In genomic region chr9:109627042-109627441, GRCh38 we compare ENCODE assay signal across 16 cellular contexts.
"Had no signal": no experiment of that assay in that cellular context is flagged by ENCODE, and none has a peak within 500 bp of the region (broad histone marks: within the 10 kb centered on the region; RNA-seq: fewer than 3 reads in every experiment).

No MANE protein-coding gene starts in this region.

- H3K27me3 ChIP-seq: upper lobe of left lung had no signal

- DNase-seq: activated CD4-positive, alpha-beta memory T cell treated with anti-CD3 and anti-CD28 coated beads for 36 hours; activated CD4-positive, alpha-beta T cell treated with anti-CD3 and anti-CD28 coated beads for 1 hour; activated gamma-delta T cell treated with Interleukin-2 at 50 U/mL for 16 hours; activated naive CD8-positive, alpha-beta T cell treated with anti-CD3 and anti-CD28 coated beads for 36 hours; activated T-cell treated with anti-CD3 and anti-CD28 coated beads, Interleukin-2, amount 50 U/mL, for 4 hours; foreskin melanocyte; kidney glomerular epithelial cell; mucosa of descending colon; naive thymus-derived CD8-positive, alpha-beta T cell; stimulated activated CD4-positive, alpha-beta T cell treated with anti-CD3 and anti-CD28 coated beads, Interleukin-2, amount 100 ng/mL, for 24 hours; stimulated activated naive CD4-positive, alpha-beta T cell treated with Interleukin-2 at 50 U/mL for 16 hours; upper lobe of left lung had no signal

- H3K36me3 Mint-ChIP-seq: activated CD4-positive, alpha-beta memory T cell treated with anti-CD3 and anti-CD28 coated beads for 36 hours; activated naive CD8-positive, alpha-beta T cell treated with anti-CD3 and anti-CD28 coated beads for 36 hours had no signal

- H3K9me3 ChIP-seq: mucosa of descending colon, prostate gland, upper lobe of left lung had no signal

- ATAC-seq: activated T-cell treated with anti-CD3 and anti-CD28 coated beads, Interleukin-2, amount 50 U/mL, for 4 hours; mucosa of descending colon; naive thymus-derived CD8-positive, alpha-beta T cell; sciatic nerve had no signal

- H3K27ac ChIP-seq: prostate gland, upper lobe of left lung had no signal

- H3K36me3 ChIP-seq: prostate gland, upper lobe of left lung had no signal

- H3K27me3 Mint-ChIP-seq: activated CD4-positive, alpha-beta memory T cell treated with anti-CD3 and anti-CD28 coated beads for 36 hours had no signal

- H3K4me1 Mint-ChIP-seq: activated naive CD8-positive, alpha-beta T cell treated with anti-CD3 and anti-CD28 coated beads for 36 hours; naive thymus-derived CD8-positive, alpha-beta T cell had no signal

- H3K4me1 ChIP-seq: prostate gland, upper lobe of left lung had no signal

- H3K9me3 Mint-ChIP-seq: T-helper 2 cell treated with Interferon-gamma antibody and Interleukin-4, amounts not matched to agents 5 μg/mL and 100 μg/mL, for 36 hours had no signal

- H3K4me3 Mint-ChIP-seq: activated CD4-positive, alpha-beta memory T cell treated with anti-CD3 and anti-CD28 coated beads for 36 hours; activated naive CD8-positive, alpha-beta T cell treated with anti-CD3 and anti-CD28 coated beads for 36 hours; activated T-cell treated with anti-CD3 and anti-CD28 coated beads, Interleukin-2, amount 50 U/mL, for 4 hours; naive thymus-derived CD8-positive, alpha-beta T cell; T-helper 2 cell treated with Interferon-gamma antibody and Interleukin-4, amounts not matched to agents 5 μg/mL and 100 μg/mL, for 36 hours had no signal

- H3K27ac Mint-ChIP-seq: activated CD4-positive, alpha-beta memory T cell treated with anti-CD3 and anti-CD28 coated beads for 36 hours; activated naive CD8-positive, alpha-beta T cell treated with anti-CD3 and anti-CD28 coated beads for 36 hours; T-helper 2 cell treated with Interferon-gamma antibody and Interleukin-4, amounts not matched to agents 5 μg/mL and 100 μg/mL, for 36 hours had no signal

- H3K4me3 ChIP-seq: lung, mucosa of descending colon, prostate gland, upper lobe of left lung had no signal
